ENCODE assay signal across 1 cellular context in the genomic region with DNA sequence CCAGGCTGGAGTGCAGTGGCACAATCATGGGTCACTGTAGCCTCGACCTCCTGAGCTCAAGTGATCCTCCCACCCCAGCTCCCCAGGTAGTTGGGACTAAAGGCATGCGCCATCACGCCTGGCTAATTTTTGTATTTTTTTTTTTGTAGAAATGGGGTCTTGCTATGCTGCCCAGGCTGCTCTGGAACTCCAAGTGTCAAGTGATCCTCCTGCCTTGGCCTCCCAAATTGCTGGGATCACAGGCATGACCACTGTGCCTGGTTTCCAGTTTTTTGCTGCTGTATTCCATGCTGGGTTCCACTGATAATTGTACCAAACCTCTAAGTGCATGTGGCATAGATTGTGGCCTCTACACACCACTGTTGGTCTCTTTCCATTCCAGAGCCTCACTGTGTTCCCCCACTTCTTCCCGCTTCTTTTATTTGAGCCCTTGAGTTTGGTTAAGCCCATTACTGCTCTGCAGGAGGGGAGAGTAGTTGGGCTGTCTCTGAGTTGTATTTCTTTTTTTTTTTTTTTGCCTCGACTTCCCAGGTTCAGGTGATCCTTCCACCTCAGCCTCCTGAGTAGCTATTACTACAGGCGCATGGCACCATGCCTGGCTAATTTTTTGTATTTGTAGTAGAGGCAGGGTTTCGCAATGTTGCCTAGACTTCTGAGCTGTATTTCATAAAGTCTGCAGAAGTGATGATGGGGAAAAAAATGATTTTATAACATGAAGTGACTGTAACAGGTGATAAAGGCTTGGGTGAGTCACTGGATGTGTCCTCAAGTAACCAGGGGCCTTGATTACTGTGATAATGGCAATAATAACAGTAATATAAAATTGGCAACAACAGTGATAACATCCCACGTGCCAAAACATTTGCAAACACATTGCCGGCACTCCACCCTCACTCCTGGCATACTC.
TF ChIP-seq lines count a peak whose summit lies in the region.

No MANE protein-coding gene starts in this region.

TF ChIP-seq in IMR-90, 13 proteins besides CTCF, POLR2A, EP300 and RAD21:
- no peak for TF ChIP-seq BHLHE40 (IDR thresholded peaks at IDR 0.05; ENCODE audit: low read depth, low read length)
- peak; percentile 77 for TF ChIP-seq CEBPB (IDR thresholded peaks at IDR 0.05; ENCODE audit: low read depth, low read length)
